ENCODE assay signal across 10 cellular contexts in the genomic region with DNA sequence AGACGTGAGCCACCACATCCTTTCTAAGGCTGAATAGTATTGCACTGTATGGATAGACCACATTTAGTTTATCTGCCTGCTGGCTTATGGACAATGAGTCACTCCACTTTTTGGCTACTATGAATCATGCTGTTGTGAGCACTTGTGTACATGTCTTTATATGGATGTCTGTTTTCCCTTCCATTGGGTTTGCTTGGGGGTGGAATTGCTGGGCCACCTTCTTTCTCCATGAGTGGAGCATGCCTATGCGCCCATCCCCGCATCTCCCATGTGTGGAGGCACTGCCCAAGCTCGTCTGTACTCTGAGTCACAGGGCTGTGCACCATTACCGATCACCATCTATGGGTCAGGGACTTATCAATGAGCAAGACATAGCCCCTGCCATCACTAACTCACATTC.
DNase-seq lines count a peak whose midpoint lies in the region; ATAC-seq, FAIRE-seq and TF ChIP-seq lines count a peak whose summit lies in the region.
"Had no signal": no experiment of that assay in that cellular context is flagged by ENCODE, and none has a peak within 500 bp of the region (broad histone marks: within the 10 kb centered on the region; RNA-seq: fewer than 3 reads in every experiment).

No MANE protein-coding gene starts in this region.

- in situ Hi-C loops in K562 (cut with MboI) = no loop called here

- no peak overlapping the region for H2AFZ ChIP-seq in K562 (ENCODE audit: low read depth, low read length)

- FAIRE-seq in K562 (lab: Jason Lieb, UNC) = no peak

- no peaks in the 10 kb centered on the region for H3K36me3 ChIP-seq in K562 (ENCODE audit: control insufficient read depth, insufficient read depth, low read length)
- H3K36me3 ChIP-seq: right atrium auricular region had no signal

- TF ChIP-seq EP300 in K562 (IDR thresholded peaks at IDR 0.05; ENCODE audit: low read length) = no peak

- H4K20me1 ChIP-seq in K562 (replicated peaks; ENCODE audit: control insufficient read depth, insufficient read depth, low read length) = no peaks in the 10 kb centered on the region

- intact Hi-C loops in K562 (cut with micrococcal nuclease) = no loop called here

- H3K9ac ChIP-seq in K562 (ENCODE audit: insufficient read depth in 1 of 2, low read depth in 2 of 2, low read length in 2 of 2) = no peak overlapping the region

- H3K27ac ChIP-seq in K562 (ENCODE audit: extremely low read depth, low read depth, low read length) = no peak overlapping the region
- H3K27ac ChIP-seq: right atrium auricular region, VCaP had no signal

- no peaks in the 10 kb centered on the region for H3K9me1 ChIP-seq in K562 (ENCODE audit: control insufficient read depth, insufficient read depth, low read length)

- no peak for TF ChIP-seq RAD21 in K562 (CRISPR knock-in tag; conservative IDR thresholded peaks at IDR 0.05 in 1 of 2, IDR thresholded peaks at IDR 0.05 in 1 of 2)

- CTCF ChIA-PET in K562 (lab: Yijun Ruan, JAX; ENCODE audit: low intra/inter-chr PET ratio) = no interaction called here

- no peaks in the 10 kb centered on the region for H3K79me2 ChIP-seq in K562 (ENCODE audit: control insufficient read depth, insufficient read depth, low read length)

- H3K4me3 ChIP-seq in K562 = no peak overlapping the region
- H3K4me3 ChIP-seq: right atrium auricular region had no signal

- TF ChIP-seq POLR2A in K562 (conservative IDR thresholded peaks at IDR 0.05) = no peak

- 3% methylated on average over 4 of the region's 5 CpGs for WGBS in K562 (ENCODE audit: insufficient coverage, low coverage, missing lambda C conversion rate)

- DNase-seq in DMS53 (lab: John Stamatoyannopoulos, UW) = peak; percentile 71
- peak; percentile 92 for DNase-seq in LHCN-M2 (ENCODE audit: low read depth)
- DNase-seq in K562 (ENCODE audit: extremely low read depth in 1 of 4, low spot score in 3 of 4) = peak in 1 of 4 experiments; percentile 12
- DNase-seq in myocyte (ENCODE audit: low read depth) = peak; percentile 54
- no peak for DNase-seq in GM20000 (ENCODE audit: low spot score)
- DNase-seq in mucosa of gallbladder (ENCODE audit: low spot score) = no peak
- no peak for DNase-seq in NCI-H446 treated with DMSO at 0.1 percent for 48 hours (lab: John Stamatoyannopoulos, UW)
- DNase-seq: left cardiac atrium had no signal

- POLR2A ChIA-PET in K562 (lab: Yijun Ruan, JAX) = no interaction called here

- H3K4me1 ChIP-seq in K562 (replicated peaks in 1 of 2; ENCODE audit: control insufficient read depth in 2 of 2, insufficient read depth in 2 of 2, low read length in 2 of 2) = no peaks in the 10 kb centered on the region
- H3K4me1 ChIP-seq: right atrium auricular region had no signal

- no peak for ATAC-seq in K562

- no peak overlapping the region for H3K4me2 ChIP-seq in K562 (ENCODE audit: insufficient read depth, low read length)

- H3K27me3 ChIP-seq in K562 (ENCODE audit: control insufficient read depth in 2 of 2, insufficient read depth in 2 of 2, low read length in 2 of 2) = peaks cover 0 to 18% of the 10 kb centered on the region in 2 experiments; a peak in 2 of 5 replicates
- H3K27me3 ChIP-seq: right atrium auricular region had no signal

- no TSS peak for BruUV-seq in K562 (replicated peaks; lab: Mats Ljungman, UMichigan)

- no peaks in the 10 kb centered on the region for H3K9me3 ChIP-seq in K562 (replicated peaks; ENCODE audit: control insufficient read depth, insufficient read depth, low read depth, low read length)
- H3K9me3 ChIP-seq: right atrium auricular region had no signal

- no peak for TF ChIP-seq CTCF in K562 (IDR thresholded peaks at IDR 0.05 in 2 of 3, conservative IDR thresholded peaks at IDR 0.05 in 1 of 3; ENCODE audit: insufficient read depth in 2 of 3, low read depth in 1 of 3, low read length in 3 of 3)
- TF ChIP-seq CTCF in GM20000 (IDR thresholded peaks at IDR 0.05; ENCODE audit: extremely low read depth, missing control alignments) = no peak

TF ChIP-seq in K562, 482 proteins besides CTCF, POLR2A, EP300 and RAD21:
- TF ChIP-seq ZNF655 (CRISPR knock-in tag; IDR thresholded peaks at IDR 0.05) (no peak), FOSL1 (tag; conservative IDR thresholded peaks at IDR 0.05) (peak; percentile 96), CBFA2T3 (IDR thresholded peaks at IDR 0.05) (peak; percentile 17; the same call in 1 of the 2 replicates), JUN (IDR thresholded peaks at IDR 0.05; ENCODE audit: borderline replicate concordance, low read depth, low read length) (peak; percentile 39; the same call in 1 of the 2 replicates), JUN (CRISPR knock-in tag; IDR thresholded peaks at IDR 0.05; ENCODE audit: borderline replicate concordance) (no peak), ATF3 (IDR thresholded peaks at IDR 0.05) (peak; percentile 74), ATF3 (CRISPR knock-in tag; conservative IDR thresholded peaks at IDR 0.05) (no peak), NRF1 (conservative IDR thresholded peaks at IDR 0.05 in 1 of 2, IDR thresholded peaks at IDR 0.05 in 1 of 2) (no peak), JUND (IDR thresholded peaks at IDR 0.05; ENCODE audit: borderline replicate concordance, low read depth, low read length) (peak; percentile 56; the same call in 1 of the 2 replicates), JUND (tag; IDR thresholded peaks at IDR 0.05; ENCODE audit: borderline replicate concordance, low read depth, low read length) (no peak; the same call in 2 of the 3 replicates), ARID1B (IDR thresholded peaks at IDR 0.05) (peak; percentile 42)
TF ChIP-seq in K562: peak in this region for 6.

Comparison
In these comparisons a context has a peak if more than half of its experiments do, and no peak if none do; other contexts are left out.
1. DNase-seq: peak in DMS53 (single experiment), LHCN-M2 (single experiment) and myocyte (single experiment); none in GM20000 (single experiment), mucosa of gallbladder (single experiment) and NCI-H446 treated with DMSO at 0.1 percent for 48 hours (single experiment).